ENCODE assay signal across 7 cellular contexts in genomic region chr3:150220791-150221190, GRCh38.
DNase-seq lines count a peak whose midpoint lies in the region; ATAC-seq and TF ChIP-seq lines count a peak whose summit lies in the region.

No MANE protein-coding gene starts in this region.

- peaks cover 3% of the 10 kb centered on the region for H3K27me3 Mint-ChIP-seq in HFFc6 (ENCODE audit: insufficient read depth)

- H3K9me3 Mint-ChIP-seq in HFFc6: peaks cover 17% of the 10 kb centered on the region

- peaks cover 9% of the 10 kb centered on the region for H3K4me1 ChIP-seq in adipocyte (ENCODE audit: control insufficient read depth, insufficient read depth, low read length)
- H3K4me1 ChIP-seq in left lung: peaks cover 0 to 6% of the 10 kb centered on the region in 2 donors
- H3K4me1 ChIP-seq in testis: no peaks in the 10 kb centered on the region

- H3K9me3 ChIP-seq in adipocyte (ENCODE audit: control insufficient read depth, low read length) (peaks cover 10% of the 10 kb centered on the region), left lung (peaks cover 0 to 4% of the 10 kb centered on the region in 2 donors), testis (no peaks in the 10 kb centered on the region)

- H3K36me3 ChIP-seq in adipocyte (ENCODE audit: control insufficient read depth, insufficient read depth, low read length, severe bottlenecking): no peaks in the 10 kb centered on the region
- no peaks in the 10 kb centered on the region for H3K36me3 ChIP-seq in left lung
- H3K36me3 ChIP-seq in testis (ENCODE audit: low read depth, missing control alignments): no peaks in the 10 kb centered on the region

- peaks cover 4% of the 10 kb centered on the region for H3K27me3 ChIP-seq in adipocyte (replicated peaks; ENCODE audit: control insufficient read depth, insufficient read depth, low read length)
- peaks cover 0 to 13% of the 10 kb centered on the region in 2 donors for H3K27me3 ChIP-seq in left lung
- H3K27me3 ChIP-seq in testis: no peaks in the 10 kb centered on the region

- ATAC-seq in left lung (peak; percentile 37), GM19397 (IDR thresholded peaks at IDR 0.05; ENCODE audit: unreplicated experiment) (no peak), HG03469 (IDR thresholded peaks at IDR 0.05; ENCODE audit: unreplicated experiment) (no peak)

- H3K27ac Mint-ChIP-seq in HFFc6: no peak overlapping the region

- no peak for TF ChIP-seq CTCF in HFFc6 (IDR thresholded peaks at IDR 0.05)
- no peak for TF ChIP-seq CTCF in left lung (IDR thresholded peaks at IDR 0.05)
- no peak for TF ChIP-seq CTCF in testis (IDR thresholded peaks at IDR 0.05)

- WGBS in testis, 2 donors: 20 to 33% methylated on average over 5 of the region's 5 CpGs

- no peak for DNase-seq in HFFc6
- no peak for DNase-seq in adipocyte (ENCODE audit: low read depth)
- no peak for DNase-seq in left lung
- no peak for DNase-seq in testis
- no peak for DNase-seq in NCI-H2227 treated with DMSO at 0.1 percent for 48 hours (lab: John Stamatoyannopoulos, UW)

- H3K4me1 Mint-ChIP-seq in HFFc6 (ENCODE audit: low read depth): peaks cover 32% of the 10 kb centered on the region

- H3K27ac ChIP-seq in left lung (no peak overlapping the region), testis (no peak overlapping the region)

- H3K9ac ChIP-seq in adipocyte (ENCODE audit: low read length): peak overlapping the region; percentile 71

- peaks cover 16% of the 10 kb centered on the region; the same call in 1 of the 2 replicates for H3K36me3 Mint-ChIP-seq in HFFc6 (ENCODE audit: low read depth)

- peak overlapping the region; percentile 89; the same call in 1 of the 2 replicates for H3K4me3 Mint-ChIP-seq in HFFc6

- no peak for TF ChIP-seq POLR2A in testis (IDR thresholded peaks at IDR 0.05)

- H3K4me3 ChIP-seq in adipocyte (ENCODE audit: low read length) (peak overlapping the region; percentile 76), left lung (peak overlapping the region in 1 of 2 donors; percentile 3), testis (peak overlapping the region; percentile 20 to 33)

- intact Hi-C loops in left lung (cut with DNase I): loop anchor here in 1 of 2 donors (10.0 kb wide), 1 partner anchor 274 kb away; no protein-coding TSS in a partner anchor
- intact Hi-C loops in testis (cut with DNase I; ENCODE audit: low total_unique reads): loop anchor here (10.0 kb wide), 1 partner anchor 274 kb away; no protein-coding TSS in a partner anchor
